Comparison of ENCODE assay signal across 10 cellular contexts in the genomic region with DNA sequence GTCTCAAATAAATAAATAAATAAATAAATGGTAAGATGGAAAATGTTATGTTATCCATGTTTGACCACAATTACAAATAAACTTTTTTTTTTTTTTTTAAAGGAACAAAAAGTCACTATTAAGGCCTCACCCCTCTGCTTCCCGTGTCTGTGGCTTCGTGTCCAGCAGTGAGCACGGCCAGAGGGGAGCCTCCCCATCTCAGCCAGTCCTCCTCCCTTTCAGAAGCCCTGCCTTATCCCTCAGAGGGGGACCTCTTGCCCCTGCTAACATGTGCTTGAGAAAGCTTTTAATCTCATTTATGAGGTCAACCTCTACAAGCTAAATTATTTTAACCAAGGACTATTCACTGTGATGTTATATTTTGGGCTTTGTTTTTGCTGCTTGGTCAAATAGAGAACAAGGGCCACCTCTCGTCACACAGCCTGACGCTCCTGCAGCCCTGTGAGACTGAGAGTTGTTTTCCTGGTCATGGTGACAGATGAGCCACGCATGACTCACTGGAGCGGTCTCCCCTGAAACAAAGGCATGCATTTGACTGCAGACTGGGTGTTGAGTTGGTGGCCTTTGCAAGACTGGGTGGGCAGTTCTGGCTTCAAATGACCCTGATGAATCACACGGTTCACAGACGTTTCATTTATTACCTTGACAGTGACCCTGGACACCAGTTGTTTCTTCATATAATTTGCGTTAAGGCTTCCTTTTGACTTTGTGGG.
DNase-seq lines count a peak whose midpoint lies in the region; ATAC-seq and TF ChIP-seq lines count a peak whose summit lies in the region.
"Had no signal": no experiment of that assay in that cellular context is flagged by ENCODE, and none has a peak within 500 bp of the region (broad histone marks: within the 10 kb centered on the region; RNA-seq: fewer than 3 reads in every experiment).

No MANE protein-coding gene starts in this region.

- TF ChIP-seq CTCF in glutamatergic neuron (IDR thresholded peaks at IDR 0.05; ENCODE audit: partially characterized antibody, unreplicated experiment) (no peak), GM10266 (IDR thresholded peaks at IDR 0.05; ENCODE audit: control insufficient read depth, insufficient read depth, low read depth, missing control alignments) (no peak), mucosa of descending colon (IDR thresholded peaks at IDR 0.05) (no peak)

- peak overlapping the region; percentile 20 for H3K4me3 Mint-ChIP-seq in glutamatergic neuron (ENCODE audit: unreplicated experiment)

- H3K27me3 Mint-ChIP-seq in glutamatergic neuron (ENCODE audit: unreplicated experiment), result peaks cover 9% of the 10 kb centered on the region

- H3K36me3 ChIP-seq in mucosa of descending colon (ENCODE audit: low read depth), result no peaks in the 10 kb centered on the region
- H3K36me3 ChIP-seq: BLaER1 had no signal

- intact Hi-C loops in mucosa of descending colon (cut with DNase I, micrococcal nuclease), result no loop called here

- H3K4me1 Mint-ChIP-seq in glutamatergic neuron (ENCODE audit: low read depth, unreplicated experiment), result peaks cover 25% of the 10 kb centered on the region

- ATAC-seq in stimulated activated naive CD8-positive, alpha-beta T cell treated with anti-CD3 and anti-CD28 coated beads, Interleukin-15, Interleukin-2, amounts not matched to agents 100 U/mL and 50 U/mL, for 24 hours, result peak; percentile 96
- no peak for ATAC-seq in mucosa of descending colon

- H3K27ac Mint-ChIP-seq in glutamatergic neuron (ENCODE audit: unreplicated experiment), result peak overlapping the region; percentile 90

- peaks cover 7% of the 10 kb centered on the region for H3K9me3 Mint-ChIP-seq in glutamatergic neuron (ENCODE audit: unreplicated experiment)

- H3K36me3 Mint-ChIP-seq in glutamatergic neuron (ENCODE audit: unreplicated experiment), result no peaks in the 10 kb centered on the region

- H3K4me3 ChIP-seq in mucosa of descending colon, result no peak overlapping the region
- H3K4me3 ChIP-seq: BLaER1 had no signal

- no peaks in the 10 kb centered on the region for H3K4me1 ChIP-seq in mucosa of descending colon (ENCODE audit: low read depth)
- H3K4me1 ChIP-seq: BLaER1 had no signal

- peak; percentile 70 for DNase-seq in activated naive CD4-positive, alpha-beta T cell treated with Interleukin-2 at 50 U/mL for 16 hours
- DNase-seq in activated naive CD4-positive, alpha-beta T cell (lab: John Stamatoyannopoulos, UW), result no peak
- DNase-seq in activated CD4-positive, alpha-beta T cell treated with anti-CD3 and anti-CD28 coated beads for 48 hours, result peak; percentile 82
- no peak for DNase-seq in glutamatergic neuron
- peak; percentile 75 for DNase-seq in stimulated activated naive CD8-positive, alpha-beta T cell treated with anti-CD3 and anti-CD28 coated beads, Interleukin-15, Interleukin-2, amounts not matched to agents 100 U/mL and 50 U/mL, for 24 hours
- no peak for DNase-seq in NCI-H226
- DNase-seq in GM10266 (ENCODE audit: extremely low spot score), result no peak
- no peak for DNase-seq in mucosa of descending colon
- DNase-seq: NCI-H524 had no signal

- no peaks in the 10 kb centered on the region for H3K9me3 ChIP-seq in mucosa of descending colon
- H3K9me3 ChIP-seq: BLaER1 had no signal

Comparison
In these comparisons a context has a peak if more than half of its experiments do, and no peak if none do; other contexts are left out.
1. DNase-seq: peak in activated naive CD4-positive, alpha-beta T cell treated with Interleukin-2 at 50 U/mL for 16 hours (single experiment), activated CD4-positive, alpha-beta T cell treated with anti-CD3 and anti-CD28 coated beads for 48 hours (single experiment) and stimulated activated naive CD8-positive, alpha-beta T cell treated with anti-CD3 and anti-CD28 coated beads, Interleukin-15, Interleukin-2, amounts not matched to agents 100 U/mL and 50 U/mL, for 24 hours (single experiment); none in activated naive CD4-positive, alpha-beta T cell (0 of 4), glutamatergic neuron (single experiment), NCI-H226 (single experiment), GM10266 (single experiment) and mucosa of descending colon (0 of 3).